8 cellular contexts compared by ENCODE assay signal in the genomic region with DNA sequence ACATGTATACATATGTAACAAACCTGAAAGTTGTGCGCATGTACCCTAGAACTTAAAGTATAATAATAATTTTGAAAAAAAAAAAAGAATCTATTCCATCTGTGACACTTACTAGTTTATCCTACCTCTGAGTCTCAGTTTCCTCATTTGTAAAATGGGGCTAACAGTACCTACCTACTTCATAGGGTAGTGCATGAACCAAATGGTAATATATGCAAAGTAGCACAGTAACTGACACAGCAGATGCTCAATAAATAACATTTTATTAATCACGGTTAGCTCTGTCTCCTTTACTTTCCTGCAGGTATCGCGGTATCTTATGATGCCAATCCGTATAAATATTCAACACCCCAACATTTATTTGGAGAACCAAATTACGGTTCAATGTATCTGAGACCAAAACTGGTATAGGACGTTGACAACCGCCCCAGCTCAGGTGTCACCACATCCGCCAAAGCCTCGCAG. TPM values are rescaled to one million over a fixed set of nuclear protein-coding genes. Genes with fewer than 3 reads are reported as not detected.
A peak's percentile ranks its signal among the peaks of the same experiment; 100 is the strongest.
DNase-seq lines count a peak whose midpoint lies in the region; ATAC-seq and TF ChIP-seq lines count a peak whose summit lies in the region.

No MANE protein-coding gene starts in this region.

- no peak for TF ChIP-seq POLR2A in adrenal gland (IDR thresholded peaks at IDR 0.05)

- H3K9me3 ChIP-seq in adrenal gland (replicated peaks in 1 of 3) (no peaks in the 10 kb centered on the region), lower lobe of right lung (no peaks in the 10 kb centered on the region)

- TF ChIP-seq CTCF in adrenal gland (IDR thresholded peaks at IDR 0.05) (no peak), lower lobe of right lung (IDR thresholded peaks at IDR 0.05) (no peak)

- H3K27ac ChIP-seq in adrenal gland (peak overlapping the region; percentile 93 to 99 (median 97)), lower lobe of right lung (peak overlapping the region; percentile 99)

- H3K4me3 ChIP-seq in adrenal gland (peak overlapping the region in 3 of 4 donors; percentile 94 to 97 (median 96)), lower lobe of right lung (peak overlapping the region; percentile 75)

- H3K36me3 ChIP-seq in adrenal gland (replicated peaks in 1 of 2) (no peaks in the 10 kb centered on the region), lower lobe of right lung (peaks cover 4% of the 10 kb centered on the region)

- H3K27me3 ChIP-seq in adrenal gland (no peaks in the 10 kb centered on the region), lower lobe of right lung (ENCODE audit: low read depth) (no peaks in the 10 kb centered on the region)

- no peak for DNase-seq in adrenal gland
- no peak for DNase-seq in lower lobe of right lung
- no peak for DNase-seq in activated effector memory CD4-positive, alpha-beta T cell treated with anti-CD3 and anti-CD28 coated beads, Interleukin-2, amount 50 U/mL, for 16 hours
- no peak for DNase-seq in mesenteric fat pad (ENCODE audit: low spot score)
- DNase-seq in NCI-H2227 treated with DMSO at 0.1 percent for 48 hours (lab: John Stamatoyannopoulos, UW): no peak
- DNase-seq in GF-D8 (lab: John Stamatoyannopoulos, UW): no peak

- WGBS in adrenal gland, 4 donors: 5 to 10% (median 7%) methylated on average over 10 of the region's 10 CpGs

- intact Hi-C loops in adrenal gland (cut with DNase I) (no loop called here), lower lobe of right lung (cut with DNase I) (no loop called here)

- ATAC-seq in GM18873 (IDR thresholded peaks at IDR 0.05; ENCODE audit: low FRiP score, unreplicated experiment): peak; percentile 3
- ATAC-seq in HG03175 (IDR thresholded peaks at IDR 0.05; ENCODE audit: unreplicated experiment): peak; percentile 10
- ATAC-seq in lower lobe of right lung: no peak

- H3K4me1 ChIP-seq in adrenal gland (replicated peaks in 1 of 2) (peaks cover 12 to 30% of the 10 kb centered on the region in 2 donors), lower lobe of right lung (peaks cover 26% of the 10 kb centered on the region)

RNA-seq across cellular contexts. Expression of gene TMED10, which starts 0.7 kb away (rescaled TPM):
- total RNA-seq in adrenal gland: 100 to 1,000 TPM; 156 to 509 (median 319) TPM
- 100 to 1,000 TPM in 1 of 3 donors, 10 to 100 TPM in 2; 33.7 to 532 (median 65.3) TPM for polyA plus RNA-seq in adrenal gland
- total RNA-seq in lower lobe of right lung: 286 TPM
- total RNA-seq in mesenteric fat pad: 330 TPM

RNA-seq across cellular contexts. Expression of gene NEK9, which starts 48.9 kb away (rescaled TPM):
- total RNA-seq in adrenal gland: 100 to 1,000 TPM in 4 of 8 donors, 10 to 100 TPM in 4; 66.9 to 165 (median 92.9) TPM
- 10 to 100 TPM; 51.7 to 73.6 (median 62.6) TPM for polyA plus RNA-seq in adrenal gland
- 97.7 TPM for total RNA-seq in lower lobe of right lung
- 105 TPM for total RNA-seq in mesenteric fat pad

Comparison
In these comparisons a context has a peak if more than half of its experiments do, and no peak if none do; other contexts are left out.
1. ATAC-seq: peak in GM18873 (single experiment) and HG03175 (single experiment); none in lower lobe of right lung (0 of 2).